In genomic region chr1:201051399-201051798, GRCh38 we compare ENCODE assay signal across 22 cellular contexts. TPM values are rescaled to one million over a fixed set of nuclear protein-coding genes. Genes with fewer than 3 reads are reported as not detected.
DNase-seq lines count a peak whose midpoint lies in the region; ATAC-seq and TF ChIP-seq lines count a peak whose summit lies in the region.
"Had no signal": no experiment of that assay in that cellular context is flagged by ENCODE, and none has a peak within 500 bp of the region (broad histone marks: within the 10 kb centered on the region; RNA-seq: fewer than 3 reads in every experiment).

No MANE protein-coding gene starts in this region.

- H3K9ac ChIP-seq in BLaER1 = no peak overlapping the region

- no peak for TF ChIP-seq POLR2A in upper lobe of left lung (IDR thresholded peaks at IDR 0.05)

- no peaks in the 10 kb centered on the region for H3K27me3 Mint-ChIP-seq in activated T-helper 17 cell treated with anti-CD3 and anti-CD28 coated beads, Interleukin-2, amount 50 U/mL, for 72 hours
- H3K27me3 Mint-ChIP-seq in natural killer cell treated with Interleukin-12 subunit alpha and Interleukin-12 subunit beta and Interleukin-15 and Interleukin-18, amount 100 ng/mL, for 72 hours = no peaks in the 10 kb centered on the region

- H3K27ac ChIP-seq in BLaER1 (no peak overlapping the region), upper lobe of left lung (no peak overlapping the region)
- H3K27ac ChIP-seq: right lobe of liver, spleen, suprapubic skin, upper lobe of right lung had no signal

- H3K4me1 Mint-ChIP-seq in activated T-helper 17 cell treated with anti-CD3 and anti-CD28 coated beads, Interleukin-2, amount 50 U/mL, for 72 hours = no peaks in the 10 kb centered on the region
- peaks cover 0 to under 1% of the 10 kb centered on the region in 2 donors for H3K4me1 Mint-ChIP-seq in natural killer cell treated with Interleukin-12 subunit alpha and Interleukin-12 subunit beta and Interleukin-15 and Interleukin-18, amount 100 ng/mL, for 72 hours (ENCODE audit: low read depth in 2 of 2)
- H3K4me1 Mint-ChIP-seq: endodermal cell had no signal

- 74 to 85% methylated on average over 2 of the region's 2 CpGs for WGBS in upper lobe of left lung, 2 donors

- no peaks in the 10 kb centered on the region for H3K9me3 Mint-ChIP-seq in activated T-helper 17 cell treated with anti-CD3 and anti-CD28 coated beads, Interleukin-2, amount 50 U/mL, for 72 hours
- no peaks in the 10 kb centered on the region for H3K9me3 Mint-ChIP-seq in natural killer cell treated with Interleukin-12 subunit alpha and Interleukin-12 subunit beta and Interleukin-15 and Interleukin-18, amount 100 ng/mL, for 72 hours
- H3K9me3 Mint-ChIP-seq: dendritic cell treated with granulocyte-macrophage colony-stimulating factor and Interleukin-4, amounts not matched to agents 40 ng/mL and 50 ng/mL, for 4 days; endodermal cell had no signal

- DNase-seq in activated CD4-positive, alpha-beta T cell treated with anti-CD3 and anti-CD28 coated beads for 48 hours = peak; percentile 45
- DNase-seq in activated CD4-positive, alpha-beta T cell treated with anti-CD3 and anti-CD28 coated beads, Interleukin-2, amount 50 U/mL, for 48 hours = no peak
- no peak for DNase-seq in natural killer cell treated with Interleukin-12 subunit alpha and Interleukin-12 subunit beta and Interleukin-15 and Interleukin-18, amount 100 ng/mL, for 72 hours (ENCODE audit: low spot score)
- no peak for DNase-seq in upper lobe of left lung
- DNase-seq: endodermal cell; islet precursor cell; MV-4-11; NCI-H1436 treated with DMSO at 0.1 percent for 48 hours; NCI-H226; right lobe of liver; spleen; stimulated activated CD4-positive, alpha-beta T cell treated with anti-CD3 and anti-CD28 coated beads, Interleukin-2, amount 100 ng/mL, for 48 hours; SW 1271; upper lobe of right lung had no signal

- H3K9me3 ChIP-seq in BLaER1 (no peaks in the 10 kb centered on the region), upper lobe of left lung (no peaks in the 10 kb centered on the region)
- H3K9me3 ChIP-seq: right lobe of liver, spleen, suprapubic skin, upper lobe of right lung had no signal

- H3K4me1 ChIP-seq in BLaER1 = peaks cover 100% of the 10 kb centered on the region
- H3K4me1 ChIP-seq in upper lobe of left lung = peaks cover 0 to 4% (median 0%) of the 10 kb centered on the region in 4 donors

- no peaks in the 10 kb centered on the region for H3K36me3 Mint-ChIP-seq in activated T-helper 17 cell treated with anti-CD3 and anti-CD28 coated beads, Interleukin-2, amount 50 U/mL, for 72 hours (ENCODE audit: low read depth)
- H3K36me3 Mint-ChIP-seq in natural killer cell treated with Interleukin-12 subunit alpha and Interleukin-12 subunit beta and Interleukin-15 and Interleukin-18, amount 100 ng/mL, for 72 hours = no peaks in the 10 kb centered on the region

- H4K20me1 ChIP-seq in BLaER1 = no peaks in the 10 kb centered on the region

- no peak overlapping the region for H3K27ac Mint-ChIP-seq in activated T-helper 17 cell treated with anti-CD3 and anti-CD28 coated beads, Interleukin-2, amount 50 U/mL, for 72 hours
- H3K27ac Mint-ChIP-seq in natural killer cell treated with Interleukin-12 subunit alpha and Interleukin-12 subunit beta and Interleukin-15 and Interleukin-18, amount 100 ng/mL, for 72 hours = no peak overlapping the region
- H3K27ac Mint-ChIP-seq: dendritic cell treated with granulocyte-macrophage colony-stimulating factor and Interleukin-4, amounts not matched to agents 40 ng/mL and 50 ng/mL, for 4 days; endodermal cell had no signal

- H3K4me3 ChIP-seq in BLaER1 (no peak overlapping the region), upper lobe of left lung (no peak overlapping the region)
- H3K4me3 ChIP-seq: right lobe of liver, spleen, suprapubic skin, upper lobe of right lung had no signal

- H3K27me3 ChIP-seq in BLaER1 (no peaks in the 10 kb centered on the region), upper lobe of left lung (no peaks in the 10 kb centered on the region)
- H3K27me3 ChIP-seq: right lobe of liver, spleen, suprapubic skin, upper lobe of right lung had no signal

- H3K4me2 ChIP-seq in BLaER1 = peak overlapping the region; percentile 70

- TF ChIP-seq CTCF in upper lobe of left lung (IDR thresholded peaks at IDR 0.05) = no peak

- no peak overlapping the region for H3K4me3 Mint-ChIP-seq in activated T-helper 17 cell treated with anti-CD3 and anti-CD28 coated beads, Interleukin-2, amount 50 U/mL, for 72 hours
- no peak overlapping the region for H3K4me3 Mint-ChIP-seq in natural killer cell treated with Interleukin-12 subunit alpha and Interleukin-12 subunit beta and Interleukin-15 and Interleukin-18, amount 100 ng/mL, for 72 hours
- H3K4me3 Mint-ChIP-seq: dendritic cell treated with granulocyte-macrophage colony-stimulating factor and Interleukin-4, amounts not matched to agents 40 ng/mL and 50 ng/mL, for 4 days; endodermal cell had no signal

- TF ChIP-seq EP300 in upper lobe of left lung (IDR thresholded peaks at IDR 0.05) = no peak

- no peaks in the 10 kb centered on the region for H3K36me3 ChIP-seq in BLaER1
- no peaks in the 10 kb centered on the region for H3K36me3 ChIP-seq in upper lobe of left lung
- H3K36me3 ChIP-seq: right lobe of liver, spleen, suprapubic skin, upper lobe of right lung had no signal

- ATAC-seq in activated T-helper 17 cell treated with anti-CD3 and anti-CD28 coated beads, Interleukin-2, amount 50 U/mL, for 72 hours (replicated peaks) = peak; percentile 62
- peak; percentile 31 to 63 for ATAC-seq in natural killer cell treated with Interleukin-12 subunit alpha and Interleukin-12 subunit beta and Interleukin-15 and Interleukin-18, amount 100 ng/mL, for 72 hours
- no peak for ATAC-seq in GM18858 (IDR thresholded peaks at IDR 0.05; ENCODE audit: unreplicated experiment)
- no peak for ATAC-seq in upper lobe of left lung (ENCODE audit: low FRiP score in 2 of 2)
- ATAC-seq in HG02588 (IDR thresholded peaks at IDR 0.05; ENCODE audit: unreplicated experiment) = no peak
- ATAC-seq: esophagus mucosa, HepG2, upper lobe of right lung had no signal

RNA-seq across cellular contexts. Expression of gene KIF21B, which starts 27.9 kb away (rescaled TPM):
- total RNA-seq in activated T-helper 17 cell treated with anti-CD3 and anti-CD28 coated beads, Interleukin-2, amount 50 U/mL, for 72 hours = 100 to 1,000 TPM in 1 of 2 donors, 10 to 100 TPM in 1; 64.2 to 102 TPM
- total RNA-seq in natural killer cell treated with Interleukin-12 subunit alpha and Interleukin-12 subunit beta and Interleukin-15 and Interleukin-18, amount 100 ng/mL, for 72 hours = 10 to 100 TPM; 71.1 to 93.3 TPM
- total RNA-seq in upper lobe of left lung = 10 to 100 TPM in 1 of 6 donors, 1 to 10 TPM in 5; 3.6 to 18.9 (median 6.1) TPM

Comparison
In these comparisons a context has a peak if more than half of its experiments do, and no peak if none do; other contexts are left out.
1. ATAC-seq: peak in activated T-helper 17 cell treated with anti-CD3 and anti-CD28 coated beads, Interleukin-2, amount 50 U/mL, for 72 hours (single experiment) and natural killer cell treated with Interleukin-12 subunit alpha and Interleukin-12 subunit beta and Interleukin-15 and Interleukin-18, amount 100 ng/mL, for 72 hours (2 of 2); none in GM18858 (single experiment), upper lobe of left lung (0 of 2) and HG02588 (single experiment).